In genomic region chr21:25456672-25457071, GRCh38 we compare ENCODE assay signal across 8 cellular contexts.
DNase-seq lines count a peak whose midpoint lies in the region; ATAC-seq, FAIRE-seq and TF ChIP-seq lines count a peak whose summit lies in the region.

No MANE protein-coding gene starts in this region.

- no peaks in the 10 kb centered on the region for H3K36me3 ChIP-seq in BLaER1 treated with 17β-estradiol and CSF1 and Interleukin-3, amounts not matched to agents 10 nM and 100 nM
- no peaks in the 10 kb centered on the region for H3K36me3 ChIP-seq in Karpas-422 (ENCODE audit: insufficient read depth, low read length)

- no peak overlapping the region for H2AFZ ChIP-seq in Karpas-422 (ENCODE audit: low read length)

- no peak for FAIRE-seq in frontal cortex (lab: Jason Lieb, UNC)

- H3K27ac ChIP-seq in BLaER1 treated with 17β-estradiol and CSF1 and Interleukin-3, amounts not matched to agents 10 nM and 100 nM = peak overlapping the region in 10 of 11 experiments; percentile 41 to 85 (median 74); a peak in 17 of 22 replicates
- no peak overlapping the region for H3K27ac ChIP-seq in Karpas-422 (ENCODE audit: low read length)
- no peak overlapping the region for H3K27ac ChIP-seq in substantia nigra (ENCODE audit: low read depth, low read length, poor library complexity, severe bottlenecking)

- peak overlapping the region; percentile 3 to 72 (median 41); a peak in 16 of 22 replicates for H3K4me2 ChIP-seq in BLaER1 treated with 17β-estradiol and CSF1 and Interleukin-3, amounts not matched to agents 10 nM and 100 nM
- no peak overlapping the region for H3K4me2 ChIP-seq in Karpas-422 (ENCODE audit: low read depth, low read length, poor library complexity, severe bottlenecking)

- H3K9ac ChIP-seq in BLaER1 treated with 17β-estradiol and CSF1 and Interleukin-3, amounts not matched to agents 10 nM and 100 nM = peak overlapping the region in 3 of 11 experiments; percentile 10 to 51 (median 41); a peak in 3 of 22 replicates
- H3K9ac ChIP-seq in Karpas-422 (ENCODE audit: low read length) = no peak overlapping the region

- no peaks in the 10 kb centered on the region for H3K79me2 ChIP-seq in Karpas-422 (ENCODE audit: low read length)

- ATAC-seq in GM19468 (IDR thresholded peaks at IDR 0.05; ENCODE audit: extremely low read depth, unreplicated experiment) = peak; percentile 49
- peak; percentile 44 for ATAC-seq in HG03521 (IDR thresholded peaks at IDR 0.05; ENCODE audit: unreplicated experiment)

- H3K9me2 ChIP-seq in Karpas-422 (replicated peaks; ENCODE audit: insufficient read depth, low read length) = no peaks in the 10 kb centered on the region

- DNase-seq in choroid plexus epithelial cell (ENCODE audit: low read depth) (peak; percentile 79), frontal cortex (ENCODE audit: low spot score in 2 of 2) (no peak), Karpas-422 (no peak), NCI-H1092 (lab: John Stamatoyannopoulos, UW) (no peak), substantia nigra (lab: John Stamatoyannopoulos, UW) (no peak)

- H3K9me3 ChIP-seq in BLaER1 treated with 17β-estradiol and CSF1 and Interleukin-3, amounts not matched to agents 10 nM and 100 nM (replicated peaks in 1 of 11) = peaks cover 0 to 5% (median 0%) of the 10 kb centered on the region in 11 experiments; a peak in 2 of 22 replicates
- H3K9me3 ChIP-seq in Karpas-422 (ENCODE audit: low read length) = no peaks in the 10 kb centered on the region

- no peaks in the 10 kb centered on the region for H3K27me3 ChIP-seq in BLaER1 treated with 17β-estradiol and CSF1 and Interleukin-3, amounts not matched to agents 10 nM and 100 nM
- H3K27me3 ChIP-seq in Karpas-422 (ENCODE audit: low read length) = no peaks in the 10 kb centered on the region

- H4K20me1 ChIP-seq in BLaER1 treated with 17β-estradiol and CSF1 and Interleukin-3, amounts not matched to agents 10 nM and 100 nM = no peaks in the 10 kb centered on the region
- H4K20me1 ChIP-seq in Karpas-422 (ENCODE audit: insufficient read depth, low read depth, low read length) = no peaks in the 10 kb centered on the region

- H3K4me1 ChIP-seq in BLaER1 treated with 17β-estradiol and CSF1 and Interleukin-3, amounts not matched to agents 10 nM and 100 nM = peaks cover 7 to 42% (median 21%) of the 10 kb centered on the region in 10 experiments
- peaks cover 9% of the 10 kb centered on the region for H3K4me1 ChIP-seq in Karpas-422 (ENCODE audit: low read length)

- no peak for TF ChIP-seq CTCF in choroid plexus epithelial cell (conservative IDR thresholded peaks at IDR 0.05; ENCODE audit: low read depth, low read length)

- H3K4me3 ChIP-seq in BLaER1 treated with 17β-estradiol and CSF1 and Interleukin-3, amounts not matched to agents 10 nM and 100 nM = no peak overlapping the region
- H3K4me3 ChIP-seq in choroid plexus epithelial cell (ENCODE audit: low read depth, low read length) (no peak overlapping the region), Karpas-422 (ENCODE audit: low read length) (no peak overlapping the region)

Comparison
In these comparisons a context has a peak if more than half of its experiments do, and no peak if none do; other contexts are left out.
1. H3K27ac ChIP-seq: peak in BLaER1 treated with 17β-estradiol and CSF1 and Interleukin-3, amounts not matched to agents 10 nM and 100 nM (10 of 11); none in Karpas-422 (single experiment) and substantia nigra (single experiment).